In genomic region chr13:35499131-35500051, GRCh38 we compare ENCODE assay signal across 1 cellular context.
TF ChIP-seq lines count a peak whose summit lies in the region.

No MANE protein-coding gene starts in this region.

TF ChIP-seq in HEK293, 187 proteins besides CTCF, POLR2A, EP300 and RAD21 (continued from another document):
- TF ChIP-seq FEZF1 (tag by site-specific recombination; IDR thresholded peaks at IDR 0.05), result peak; percentile 99
- peak; percentile 68; the same call in 1 of the 2 replicates for TF ChIP-seq INSM2 (tag by site-specific recombination; IDR thresholded peaks at IDR 0.05)
- TF ChIP-seq ZNF121 (tag by site-specific recombination; IDR thresholded peaks at IDR 0.05), result no peak
- no peak for TF ChIP-seq ZNF596 (tag by site-specific recombination; IDR thresholded peaks at IDR 0.05)
- TF ChIP-seq ZBTB8A (tag by site-specific recombination; IDR thresholded peaks at IDR 0.05), result no peak
- TF ChIP-seq GLI2 (tag by site-specific recombination; IDR thresholded peaks at IDR 0.05; ENCODE audit: borderline replicate concordance, low read depth), result peak; percentile 62
- TF ChIP-seq HIC1 (tag by site-specific recombination; IDR thresholded peaks at IDR 0.05), result 0 out of 2 replicates have a peak, but pooled peaks have one; percentile 40
